In genomic region chr13:112346173-112346898, GRCh38 we compare ENCODE assay signal across 1 cellular context.
TF ChIP-seq lines count a peak whose summit lies in the region.

No MANE protein-coding gene starts in this region.

TF ChIP-seq in K562, 482 proteins besides CTCF, POLR2A, EP300 and RAD21:
- TF ChIP-seq POLR3A (IDR thresholded peaks at IDR 0.05; ENCODE audit: borderline replicate concordance, extremely low read depth, insufficient read depth, insufficient read length) (no peak), MEIS2 (IDR thresholded peaks at IDR 0.05; ENCODE audit: partially characterized antibody) (peak; percentile 58), ZNF121 (CRISPR knock-in tag; conservative IDR thresholded peaks at IDR 0.05) (no peak), PBX2 (CRISPR knock-in tag; IDR thresholded peaks at IDR 0.05; ENCODE audit: low read depth) (no peak), PBX2 (tag; conservative IDR thresholded peaks at IDR 0.05; ENCODE audit: low read depth) (0 out of 2 replicates have a peak, but pooled peaks have one; percentile 14)
